In genomic region chr6:41598670-41599014, GRCh38 we compare ENCODE assay signal across 29 cellular contexts. TPM values are rescaled to one million over a fixed set of nuclear protein-coding genes. Genes with fewer than 3 reads are reported as not detected.
"Had no signal": no experiment of that assay in that cellular context is flagged by ENCODE, and none has a peak within 500 bp of the region (broad histone marks: within the 10 kb centered on the region; RNA-seq: fewer than 3 reads in every experiment).

No MANE protein-coding gene starts in this region.

- H3K4me3 Mint-ChIP-seq: immature natural killer cell; mesothelial cell of epicardium; naive B cell; natural killer cell treated with Interleukin-12 subunit alpha and Interleukin-12 subunit beta and Interleukin-15 and Interleukin-18, amount 100 ng/mL, for 72 hours; neural crest cell; stimulated activated naive B cell treated with anti-CD40 and anti-IgM and Interleukin-4, amounts not matched to agents 10 μg/mL and 1 μg/mL and 100 μg/mL, for 72 hours; stimulated activated naive CD8-positive, alpha-beta T cell treated with anti-CD3 and anti-CD28 coated beads, Interleukin-15, amount 100 ng/mL, for 72 hours had no signal

- H3K27ac ChIP-seq: coronary artery, esophagus muscularis mucosa, foreskin keratinocyte, gastroesophageal sphincter, heart right ventricle, psoas muscle, skin epidermis, spleen, suprapubic skin, vagina had no signal

- H3K27ac Mint-ChIP-seq: immature natural killer cell; mesothelial cell of epicardium; natural killer cell treated with Interleukin-12 subunit alpha and Interleukin-12 subunit beta and Interleukin-15 and Interleukin-18, amount 100 ng/mL, for 72 hours had no signal

- H3K4me3 ChIP-seq: coronary artery, esophagus muscularis mucosa, gastroesophageal sphincter, heart right ventricle, mucosa of descending colon, psoas muscle, skin epidermis, spleen, suprapubic skin, vagina had no signal

- ATAC-seq: foreskin keratinocyte; gastroesophageal sphincter; mucosa of descending colon; natural killer cell treated with Interleukin-12 subunit alpha and Interleukin-12 subunit beta and Interleukin-15 and Interleukin-18, amount 100 ng/mL, for 72 hours; psoas muscle; right cardiac atrium; stimulated activated naive B cell treated with anti-CD40 and anti-IgM and Interleukin-4, amounts not matched to agents 10 μg/mL and 1 μg/mL and 100 μg/mL, for 72 hours; stimulated activated naive CD8-positive, alpha-beta T cell treated with anti-CD3 and anti-CD28 coated beads, Interleukin-15, amount 100 ng/mL, for 72 hours had no signal

- H3K36me3 Mint-ChIP-seq: naive B cell; natural killer cell treated with Interleukin-12 subunit alpha and Interleukin-12 subunit beta and Interleukin-15 and Interleukin-18, amount 100 ng/mL, for 72 hours had no signal

- H3K27me3 ChIP-seq: esophagus muscularis mucosa, foreskin keratinocyte, gastroesophageal sphincter, heart right ventricle, suprapubic skin, vagina had no signal

- H3K27me3 Mint-ChIP-seq: naive B cell; natural killer cell treated with Interleukin-12 subunit alpha and Interleukin-12 subunit beta and Interleukin-15 and Interleukin-18, amount 100 ng/mL, for 72 hours; stimulated activated naive B cell treated with anti-CD40 and anti-IgM and Interleukin-4, amounts not matched to agents 10 μg/mL and 1 μg/mL and 100 μg/mL, for 72 hours had no signal

- H3K4me1 ChIP-seq: foreskin keratinocyte had no signal

- DNase-seq: dermis blood vessel endothelial cell; effector memory CD4-positive, alpha-beta T cell; foreskin keratinocyte; heart right ventricle; hypothalamus; immature natural killer cell; islet precursor cell; kidney glomerular epithelial cell; mesenchymal stem cell; naive B cell; right cardiac atrium; stimulated activated CD4-positive, alpha-beta T cell treated with anti-CD3 and anti-CD28 coated beads, Interleukin-4, amount 100 ng/mL, for 4 hours; stimulated activated naive B cell treated with anti-CD40 and anti-IgM and Interleukin-4, amounts not matched to agents 10 μg/mL and 1 μg/mL and 100 μg/mL, for 72 hours; stimulated activated naive CD8-positive, alpha-beta T cell treated with anti-CD3 and anti-CD28 coated beads, Interleukin-15, amount 100 ng/mL, for 72 hours; trophoblast cell had no signal

- FAIRE-seq: endothelial cell of umbilical vein had no signal

- H3K9me3 Mint-ChIP-seq: immature natural killer cell; mesothelial cell of epicardium; naive B cell; natural killer cell treated with Interleukin-12 subunit alpha and Interleukin-12 subunit beta and Interleukin-15 and Interleukin-18, amount 100 ng/mL, for 72 hours; neural crest cell; stimulated activated naive B cell treated with anti-CD40 and anti-IgM and Interleukin-4, amounts not matched to agents 10 μg/mL and 1 μg/mL and 100 μg/mL, for 72 hours; stimulated activated naive CD8-positive, alpha-beta T cell treated with anti-CD3 and anti-CD28 coated beads, Interleukin-15, amount 100 ng/mL, for 72 hours had no signal

- H3K9me3 ChIP-seq: esophagus muscularis mucosa, gastroesophageal sphincter, heart right ventricle, mucosa of descending colon, psoas muscle, spleen, suprapubic skin, vagina had no signal

RNA-seq across cellular contexts. Expression of gene MDFI, which starts 39.6 kb away (rescaled TPM):
- total RNA-seq: natural killer cell treated with Interleukin-12 subunit alpha and Interleukin-12 subunit beta and Interleukin-15 and Interleukin-18, amount 100 ng/mL, for 72 hours had no signal
- polyA plus RNA-seq: fibroblast of lung, immature natural killer cell had no signal
